In genomic region chr14:68476212-68476964, GRCh38 we compare ENCODE assay signal across 1 cellular context.
TF ChIP-seq lines count a peak whose summit lies in the region.

No MANE protein-coding gene starts in this region.

TF ChIP-seq in K562, 482 proteins besides CTCF, POLR2A, EP300 and RAD21 (continued from another document and continues in another):
- TF ChIP-seq, protein P1, sequence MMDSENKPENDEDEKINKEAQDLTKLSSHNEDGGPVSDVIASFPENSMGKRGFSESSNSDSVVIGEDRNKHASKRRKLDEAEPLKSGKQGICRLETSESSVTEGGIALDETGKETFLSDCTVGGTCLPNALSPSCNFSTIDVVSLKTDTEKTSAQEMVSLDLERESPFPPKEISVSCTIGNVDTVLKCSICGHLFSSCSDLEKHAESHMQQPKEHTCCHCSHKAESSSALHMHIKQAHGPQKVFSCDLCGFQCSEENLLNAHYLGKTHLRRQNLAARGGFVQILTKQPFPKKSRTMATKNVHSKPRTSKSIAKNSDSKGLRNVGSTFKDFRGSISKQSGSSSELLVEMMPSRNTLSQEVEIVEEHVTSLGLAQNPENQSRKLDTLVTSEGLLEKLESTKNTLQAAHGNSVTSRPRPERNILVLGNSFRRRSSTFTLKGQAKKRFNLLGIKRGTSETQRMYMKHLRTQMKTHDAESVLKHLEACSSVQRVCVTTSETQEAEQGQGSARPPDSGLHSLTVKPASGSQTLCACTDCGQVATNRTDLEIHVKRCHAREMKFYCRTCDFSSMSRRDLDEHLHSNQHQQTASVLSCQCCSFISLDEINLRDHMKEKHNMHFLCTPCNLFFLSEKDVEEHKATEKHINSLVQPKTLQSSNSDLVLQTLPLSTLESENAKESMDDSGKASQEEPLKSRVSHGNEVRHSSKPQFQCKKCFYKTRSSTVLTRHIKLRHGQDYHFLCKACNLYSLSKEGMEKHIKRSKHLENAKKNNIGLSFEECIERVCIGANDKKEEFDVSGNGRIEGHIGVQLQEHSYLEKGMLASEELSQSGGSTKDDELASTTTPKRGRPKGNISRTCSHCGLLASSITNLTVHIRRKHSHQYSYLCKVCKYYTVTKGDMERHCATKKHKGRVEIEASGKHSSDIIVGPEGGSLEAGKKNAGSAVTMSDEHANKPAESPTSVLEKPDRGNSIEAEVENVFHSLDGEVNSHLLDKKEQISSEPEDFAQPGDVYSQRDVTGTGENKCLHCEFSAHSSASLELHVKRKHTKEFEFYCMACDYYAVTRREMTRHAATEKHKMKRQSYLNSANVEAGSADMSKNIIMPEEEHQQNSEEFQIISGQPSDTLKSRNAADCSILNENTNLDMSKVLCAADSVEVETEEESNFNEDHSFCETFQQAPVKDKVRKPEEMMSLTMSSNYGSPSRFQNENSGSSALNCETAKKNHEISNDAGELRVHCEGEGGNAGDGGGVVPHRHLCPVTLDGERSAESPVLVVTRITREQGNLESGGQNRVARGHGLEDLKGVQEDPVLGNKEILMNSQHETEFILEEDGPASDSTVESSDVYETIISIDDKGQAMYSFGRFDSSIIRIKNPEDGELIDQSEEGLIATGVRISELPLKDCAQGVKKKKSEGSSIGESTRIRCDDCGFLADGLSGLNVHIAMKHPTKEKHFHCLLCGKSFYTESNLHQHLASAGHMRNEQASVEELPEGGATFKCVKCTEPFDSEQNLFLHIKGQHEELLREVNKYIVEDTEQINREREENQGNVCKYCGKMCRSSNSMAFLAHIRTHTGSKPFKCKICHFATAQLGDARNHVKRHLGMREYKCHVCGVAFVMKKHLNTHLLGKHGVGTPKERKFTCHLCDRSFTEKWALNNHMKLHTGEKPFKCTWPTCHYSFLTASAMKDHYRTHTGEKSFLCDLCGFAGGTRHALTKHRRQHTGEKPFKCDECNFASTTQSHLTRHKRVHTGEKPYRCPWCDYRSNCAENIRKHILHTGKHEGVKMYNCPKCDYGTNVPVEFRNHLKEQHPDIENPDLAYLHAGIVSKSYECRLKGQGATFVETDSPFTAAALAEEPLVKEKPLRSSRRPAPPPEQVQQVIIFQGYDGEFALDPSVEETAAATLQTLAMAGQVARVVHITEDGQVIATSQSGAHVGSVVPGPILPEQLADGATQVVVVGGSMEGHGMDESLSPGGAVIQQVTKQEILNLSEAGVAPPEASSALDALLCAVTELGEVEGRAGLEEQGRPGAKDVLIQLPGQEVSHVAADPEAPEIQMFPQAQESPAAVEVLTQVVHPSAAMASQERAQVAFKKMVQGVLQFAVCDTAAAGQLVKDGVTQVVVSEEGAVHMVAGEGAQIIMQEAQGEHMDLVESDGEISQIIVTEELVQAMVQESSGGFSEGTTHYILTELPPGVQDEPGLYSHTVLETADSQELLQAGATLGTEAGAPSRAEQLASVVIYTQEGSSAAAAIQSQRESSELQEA (IDR thresholded peaks at IDR 0.05; ENCODE audit: low read depth): no peak
- TF ChIP-seq CCNT2 (IDR thresholded peaks at IDR 0.05; ENCODE audit: borderline replicate concordance, extremely low read depth, insufficient read length, low read depth, low read length) (no peak), ZNF146 (CRISPR knock-in tag; IDR thresholded peaks at IDR 0.05; ENCODE audit: unreplicated experiment) (no peak), ZNF3 (CRISPR knock-in tag; IDR thresholded peaks at IDR 0.05) (no peak), XRCC4 (IDR thresholded peaks at IDR 0.05; ENCODE audit: extremely low read depth, insufficient read depth, insufficient read length) (no peak), RBBP5 (IDR thresholded peaks at IDR 0.05; ENCODE audit: borderline replicate concordance, insufficient read depth, low read length, poor library complexity, severe bottlenecking) (no peak), VEZF1 (CRISPR knock-in tag; IDR thresholded peaks at IDR 0.05) (no peak), CBFA2T3 (IDR thresholded peaks at IDR 0.05) (no peak), NFRKB (IDR thresholded peaks at IDR 0.05; ENCODE audit: low read depth) (0 out of 2 replicates have a peak, but pooled peaks have one; percentile 9), ZNF316 (IDR thresholded peaks at IDR 0.05) (peak; percentile 85), ATF2 (CRISPR knock-in tag; IDR thresholded peaks at IDR 0.05) (no peak), C11orf30 (IDR thresholded peaks at IDR 0.05; ENCODE audit: low read depth) (peak; percentile 84), ARID4B (CRISPR knock-in tag; IDR thresholded peaks at IDR 0.05) (no peak), JUND (IDR thresholded peaks at IDR 0.05; ENCODE audit: borderline replicate concordance, low read depth, low read length) (no peak), JUND (tag; IDR thresholded peaks at IDR 0.05; ENCODE audit: borderline replicate concordance, low read depth, low read length) (no peak; the same call in 2 of the 3 replicates), RCOR1 (IDR thresholded peaks at IDR 0.05; ENCODE audit: borderline replicate concordance in 1 of 2, low read depth in 2 of 2, low read length in 2 of 2) (no peak), EGR1 (conservative IDR thresholded peaks at IDR 0.05) (no peak), ARHGAP35 (IDR thresholded peaks at IDR 0.05; ENCODE audit: partially characterized antibody) (no peak), ZNF274 (IDR thresholded peaks at IDR 0.05; ENCODE audit: borderline replicate concordance, low read depth, low read length) (no peak), PTRF (tag; IDR thresholded peaks at IDR 0.05) (no peak), JUNB (CRISPR knock-in tag; conservative IDR thresholded peaks at IDR 0.05) (no peak), PML (IDR thresholded peaks at IDR 0.05; ENCODE audit: low read length) (no peak), ZKSCAN3 (CRISPR knock-in tag; IDR thresholded peaks at IDR 0.05) (no peak), KHSRP (IDR thresholded peaks at IDR 0.05) (no peak), SMARCC2 (IDR thresholded peaks at IDR 0.05; ENCODE audit: low read depth) (no peak), BRD4 (IDR thresholded peaks at IDR 0.05) (no peak), ASH1L (IDR thresholded peaks at IDR 0.05; ENCODE audit: borderline replicate concordance, low read depth, partially characterized antibody) (no peak), DPF2 (IDR thresholded peaks at IDR 0.05) (0 out of 2 replicates have a peak, but pooled peaks have one; percentile 16), SUPT5H (IDR thresholded peaks at IDR 0.05) (no peak), TEAD2 (tag; IDR thresholded peaks at IDR 0.05) (no peak), MAZ (CRISPR knock-in tag; conservative IDR thresholded peaks at IDR 0.05 in 1 of 2, IDR thresholded peaks at IDR 0.05 in 1 of 2) (no peak)
- TF ChIP-seq, protein P2, sequence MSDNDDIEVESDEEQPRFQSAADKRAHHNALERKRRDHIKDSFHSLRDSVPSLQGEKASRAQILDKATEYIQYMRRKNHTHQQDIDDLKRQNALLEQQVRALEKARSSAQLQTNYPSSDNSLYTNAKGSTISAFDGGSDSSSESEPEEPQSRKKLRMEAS (CRISPR knock-in tag; IDR thresholded peaks at IDR 0.05): no peak
- TF ChIP-seq, protein P3, sequence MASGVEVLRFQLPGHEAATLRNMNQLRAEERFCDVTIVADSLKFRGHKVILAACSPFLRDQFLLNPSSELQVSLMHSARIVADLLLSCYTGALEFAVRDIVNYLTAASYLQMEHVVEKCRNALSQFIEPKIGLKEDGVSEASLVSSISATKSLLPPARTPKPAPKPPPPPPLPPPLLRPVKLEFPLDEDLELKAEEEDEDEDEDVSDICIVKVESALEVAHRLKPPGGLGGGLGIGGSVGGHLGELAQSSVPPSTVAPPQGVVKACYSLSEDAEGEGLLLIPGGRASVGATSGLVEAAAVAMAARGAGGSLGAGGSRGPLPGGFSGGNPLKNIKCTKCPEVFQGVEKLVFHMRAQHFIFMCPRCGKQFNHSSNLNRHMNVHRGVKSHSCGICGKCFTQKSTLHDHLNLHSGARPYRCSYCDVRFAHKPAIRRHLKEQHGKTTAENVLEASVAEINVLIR (CRISPR knock-in tag; IDR thresholded peaks at IDR 0.05): 0 out of 2 replicates have a peak, but pooled peaks have one; percentile 10
- TF ChIP-seq, protein P4, sequence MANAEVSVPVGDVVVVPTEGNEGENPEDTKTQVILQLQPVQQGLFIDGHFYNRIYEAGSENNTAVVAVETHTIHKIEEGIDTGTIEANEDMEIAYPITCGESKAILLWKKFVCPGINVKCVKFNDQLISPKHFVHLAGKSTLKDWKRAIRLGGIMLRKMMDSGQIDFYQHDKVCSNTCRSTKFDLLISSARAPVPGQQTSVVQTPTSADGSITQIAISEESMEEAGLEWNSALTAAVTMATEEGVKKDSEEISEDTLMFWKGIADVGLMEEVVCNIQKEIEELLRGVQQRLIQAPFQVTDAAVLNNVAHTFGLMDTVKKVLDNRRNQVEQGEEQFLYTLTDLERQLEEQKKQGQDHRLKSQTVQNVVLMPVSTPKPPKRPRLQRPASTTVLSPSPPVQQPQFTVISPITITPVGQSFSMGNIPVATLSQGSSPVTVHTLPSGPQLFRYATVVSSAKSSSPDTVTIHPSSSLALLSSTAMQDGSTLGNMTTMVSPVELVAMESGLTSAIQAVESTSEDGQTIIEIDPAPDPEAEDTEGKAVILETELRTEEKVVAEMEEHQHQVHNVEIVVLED (CRISPR knock-in tag; IDR thresholded peaks at IDR 0.05): no peak
- TF ChIP-seq, protein P5, sequence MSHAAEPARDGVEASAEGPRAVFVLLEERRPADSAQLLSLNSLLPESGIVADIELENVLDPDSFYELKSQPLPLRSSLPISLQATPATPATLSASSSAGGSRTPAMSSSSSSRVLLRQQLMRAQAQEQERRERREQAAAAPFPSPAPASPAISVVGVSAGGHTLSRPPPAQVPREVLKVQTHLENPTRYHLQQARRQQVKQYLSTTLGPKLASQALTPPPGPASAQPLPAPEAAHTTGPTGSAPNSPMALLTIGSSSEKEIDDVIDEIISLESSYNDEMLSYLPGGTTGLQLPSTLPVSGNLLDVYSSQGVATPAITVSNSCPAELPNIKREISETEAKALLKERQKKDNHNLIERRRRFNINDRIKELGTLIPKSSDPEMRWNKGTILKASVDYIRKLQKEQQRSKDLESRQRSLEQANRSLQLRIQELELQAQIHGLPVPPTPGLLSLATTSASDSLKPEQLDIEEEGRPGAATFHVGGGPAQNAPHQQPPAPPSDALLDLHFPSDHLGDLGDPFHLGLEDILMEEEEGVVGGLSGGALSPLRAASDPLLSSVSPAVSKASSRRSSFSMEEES (CRISPR knock-in tag; IDR thresholded peaks at IDR 0.05): no peak
- TF ChIP-seq, protein P6, sequence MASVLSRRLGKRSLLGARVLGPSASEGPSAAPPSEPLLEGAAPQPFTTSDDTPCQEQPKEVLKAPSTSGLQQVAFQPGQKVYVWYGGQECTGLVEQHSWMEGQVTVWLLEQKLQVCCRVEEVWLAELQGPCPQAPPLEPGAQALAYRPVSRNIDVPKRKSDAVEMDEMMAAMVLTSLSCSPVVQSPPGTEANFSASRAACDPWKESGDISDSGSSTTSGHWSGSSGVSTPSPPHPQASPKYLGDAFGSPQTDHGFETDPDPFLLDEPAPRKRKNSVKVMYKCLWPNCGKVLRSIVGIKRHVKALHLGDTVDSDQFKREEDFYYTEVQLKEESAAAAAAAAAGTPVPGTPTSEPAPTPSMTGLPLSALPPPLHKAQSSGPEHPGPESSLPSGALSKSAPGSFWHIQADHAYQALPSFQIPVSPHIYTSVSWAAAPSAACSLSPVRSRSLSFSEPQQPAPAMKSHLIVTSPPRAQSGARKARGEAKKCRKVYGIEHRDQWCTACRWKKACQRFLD (CRISPR knock-in tag; IDR thresholded peaks at IDR 0.05): no peak
